In genomic region chr6:56220078-56220477, GRCh38 we compare ENCODE assay signal across 24 cellular contexts. TPM values are rescaled to one million over a fixed set of nuclear protein-coding genes. Genes with fewer than 3 reads are reported as not detected.
DNase-seq lines count a peak whose midpoint lies in the region; ATAC-seq and TF ChIP-seq lines count a peak whose summit lies in the region.
"Had no signal": no experiment of that assay in that cellular context is flagged by ENCODE, and none has a peak within 500 bp of the region (broad histone marks: within the 10 kb centered on the region; RNA-seq: fewer than 3 reads in every experiment).

No MANE protein-coding gene starts in this region.

- H3K4me3 ChIP-seq in HEK293 (ENCODE audit: low read depth, low read length) = no peak overlapping the region
- H3K4me3 ChIP-seq: cardiac muscle cell, lung, sigmoid colon, tibial artery had no signal

- TF ChIP-seq CTCF in HEK293 (tag by site-specific recombination; IDR thresholded peaks at IDR 0.05) = no peak

- H3K27ac ChIP-seq in HEK293 (ENCODE audit: extremely low read depth, low read depth, low read length) = no peak overlapping the region
- H3K27ac ChIP-seq: cardiac muscle cell, sigmoid colon, tibial artery, VCaP had no signal

- H3K36me3 ChIP-seq in HEK293 (ENCODE audit: control insufficient read depth in 2 of 2, insufficient read depth in 1 of 2, low read length in 2 of 2) = no peaks in the 10 kb centered on the region
- H3K36me3 ChIP-seq: cardiac muscle cell, sigmoid colon, tibial artery had no signal

- in situ Hi-C loops in Caki2 (cut with HindIII; ENCODE audit: low pct_unique_long_range_greater_than_20kb, low sequenced_read_pairs) = no loop called here

- peaks cover 8% of the 10 kb centered on the region for H3K4me1 ChIP-seq in HEK293 (ENCODE audit: control insufficient read depth, insufficient read depth, low read length)

- intact Hi-C loops in posterior vena cava (cut with DNase I) = no loop called here

- CTCF ChIA-PET in HEK293 (lab: Yijun Ruan, JAX) = interaction anchor here (0.6 kb wide), 1 partner anchor 20 kb away, joined by 3 read pairs; no protein-coding TSS in a partner anchor

- H3K9me3 ChIP-seq in HEK293 (ENCODE audit: control insufficient read depth, insufficient read depth, low read depth, low read length) = no peaks in the 10 kb centered on the region
- H3K9me3 ChIP-seq: sigmoid colon, tibial artery had no signal

- no peak for ATAC-seq in GM21717 (IDR thresholded peaks at IDR 0.05; ENCODE audit: unreplicated experiment)
- ATAC-seq: activated CD8-positive, alpha-beta memory T cell treated with anti-CD3 and anti-CD28 coated beads, Interleukin-2, amount 10 ng/mL, durations not matched to agents 7 days and 5 days; SK-N-SH treated with all-trans-retinoic acid at 6 μM for 48 hours had no signal

- peak; percentile 3 for DNase-seq in Caki2 (ENCODE audit: low read depth)
- peak; percentile 97 for DNase-seq in NCI-H69 (lab: John Stamatoyannopoulos, UW)
- peak; percentile 7 for DNase-seq in fibroblast of gingiva (ENCODE audit: low read depth)
- DNase-seq in NCI-H2171 treated with DMSO at 0.1 percent for 48 hours (lab: John Stamatoyannopoulos, UW) = no peak
- no peak for DNase-seq in posterior vena cava (ENCODE audit: low spot score)
- DNase-seq: activated CD4-positive, alpha-beta T cell treated with anti-CD3 and anti-CD28 coated beads, Interleukin-2, amount 10 ng/mL, durations not matched to agents 7 days and 5 days; activated CD8-positive, alpha-beta memory T cell treated with anti-CD3 and anti-CD28 coated beads, Interleukin-2, amount 10 ng/mL, durations not matched to agents 7 days and 5 days; activated naive CD4-positive, alpha-beta T cell treated with anti-CD3 and anti-CD28 coated beads, Interleukin-2, amount 10 ng/mL, durations not matched to agents 7 days and 5 days; cortex of kidney; islet precursor cell; KBM-7; NCI-H187; sigmoid colon; stimulated activated CD4-positive, alpha-beta T cell treated with anti-CD3 and anti-CD28 coated beads, Interleukin-15, amount 100 ng/mL, for 24 hours; tibial artery had no signal

- POLR2A ChIA-PET in HEK293 (lab: Yijun Ruan, JAX) = no interaction called here

TF ChIP-seq in HEK293, 187 proteins besides CTCF, POLR2A, EP300 and RAD21:
- TF ChIP-seq ZFP69B (tag by site-specific recombination; IDR thresholded peaks at IDR 0.05) = no peak
- TF ChIP-seq ZNF785 (tag by site-specific recombination; IDR thresholded peaks at IDR 0.05) = no peak
- no peak for TF ChIP-seq ZNF211 (tag by site-specific recombination; IDR thresholded peaks at IDR 0.05; ENCODE audit: low read depth)
- peak; percentile 91 for TF ChIP-seq HOXD13 (CRISPR knock-in tag; IDR thresholded peaks at IDR 0.05; ENCODE audit: borderline replicate concordance)
- no peak for TF ChIP-seq KLF17 (tag by site-specific recombination; IDR thresholded peaks at IDR 0.05)
- TF ChIP-seq MEIS1 (CRISPR knock-in tag; IDR thresholded peaks at IDR 0.05; ENCODE audit: borderline replicate concordance) = peak; percentile 73; the same call in 1 of the 2 replicates
- no peak for TF ChIP-seq ZNF335 (tag by site-specific recombination; conservative IDR thresholded peaks at IDR 0.05)
- TF ChIP-seq ZNF157 (tag by site-specific recombination; IDR thresholded peaks at IDR 0.05) = no peak
- no peak for TF ChIP-seq YY2 (tag by site-specific recombination; IDR thresholded peaks at IDR 0.05)
- no peak for TF ChIP-seq ZNF132 (tag by site-specific recombination; IDR thresholded peaks at IDR 0.05; ENCODE audit: borderline replicate concordance)
- TF ChIP-seq ZBTB20 (tag by site-specific recombination; IDR thresholded peaks at IDR 0.05) = no peak
- TF ChIP-seq ZFP41 (tag by site-specific recombination; IDR thresholded peaks at IDR 0.05; ENCODE audit: borderline replicate concordance) = no peak
- no peak for TF ChIP-seq ZBTB21 (tag by site-specific recombination; IDR thresholded peaks at IDR 0.05)
- TF ChIP-seq ZNF645 (tag by site-specific recombination; IDR thresholded peaks at IDR 0.05) = no peak
- no peak for TF ChIP-seq GLI2 (tag by site-specific recombination; IDR thresholded peaks at IDR 0.05; ENCODE audit: borderline replicate concordance, low read depth)
- no peak for TF ChIP-seq ZNF174 (tag by site-specific recombination; IDR thresholded peaks at IDR 0.05)
- TF ChIP-seq FEZF1 (tag by site-specific recombination; IDR thresholded peaks at IDR 0.05) = peak; percentile 26; the same call in 1 of the 2 replicates

RNA-seq across cellular contexts. Expression of gene COL21A1, which starts 27.3 kb away (rescaled TPM):
- not detected in 2 replicates for total RNA-seq in Caki2 (2014; rRNA removed; shearing (Covaris generic); ENCODE audit: low replicate concordance)
- 10 to 100 TPM in 1 of 2 donors, 1 to 10 TPM in 1; 9.7 to 13.2 TPM for total RNA-seq in posterior vena cava
- total RNA-seq: activated CD4-positive, alpha-beta T cell treated with anti-CD3 and anti-CD28 coated beads, Interleukin-2, amount 10 ng/mL, durations not matched to agents 7 days and 5 days; activated CD8-positive, alpha-beta memory T cell treated with anti-CD3 and anti-CD28 coated beads, Interleukin-2, amount 10 ng/mL, durations not matched to agents 7 days and 5 days; NCI-H460; neural crest cell; T-helper 2 cell treated with Interferon-gamma antibody and Interleukin-4, amounts not matched to agents 100 ng/mL and 5 ng/mL, for 36 hours had no signal

Comparison
In these comparisons a context has a peak if more than half of its experiments do, and no peak if none do; other contexts are left out.
1. DNase-seq: peak in Caki2 (single experiment), NCI-H69 (single experiment) and fibroblast of gingiva (single experiment); none in NCI-H2171 treated with DMSO at 0.1 percent for 48 hours (single experiment) and posterior vena cava (single experiment).
2. RNA of gene COL21A1, which starts 27.3 kb away (total RNA-seq): 9.7 to 13.2 TPM in posterior vena cava; not detected in Caki2; every median in the first group is over 10 times any median in the second.